ENCODE assay signal across 9 cellular contexts in the genomic region with DNA sequence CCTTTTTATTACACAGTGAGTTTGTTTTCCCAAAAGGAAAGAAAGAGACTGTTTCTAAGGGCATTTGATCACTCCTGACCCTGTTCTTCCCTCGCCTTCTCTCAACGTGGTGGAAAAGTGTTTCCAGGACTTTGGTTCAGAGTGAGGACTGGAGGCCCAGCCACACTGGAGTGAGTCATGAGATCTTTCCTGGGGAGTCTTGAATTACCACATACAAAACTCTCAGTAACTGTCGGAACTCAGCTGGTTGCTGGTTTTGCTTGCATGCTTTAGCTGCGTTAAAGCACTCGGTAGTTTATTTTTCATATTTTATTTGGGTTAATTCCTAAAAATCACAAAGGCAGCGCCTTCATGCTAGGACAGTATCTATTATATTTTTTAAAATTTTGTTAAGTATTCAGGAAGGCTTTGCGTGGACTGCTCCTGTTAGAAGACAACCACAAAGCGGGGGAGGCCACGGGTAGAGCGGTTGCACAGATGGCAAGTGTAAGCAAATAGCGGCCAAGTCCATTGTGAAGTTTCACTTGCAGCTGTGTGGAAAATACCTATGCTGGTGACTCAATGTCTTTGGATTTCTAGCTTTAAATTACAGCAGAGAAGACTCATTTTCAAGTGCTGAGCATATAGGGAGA.
A peak's percentile ranks its signal among the peaks of the same experiment; 100 is the strongest.
DNase-seq lines count a peak whose midpoint lies in the region; ATAC-seq, FAIRE-seq and TF ChIP-seq lines count a peak whose summit lies in the region.
"Had no signal": no experiment of that assay in that cellular context is flagged by ENCODE, and none has a peak within 500 bp of the region (broad histone marks: within the 10 kb centered on the region; RNA-seq: fewer than 3 reads in every experiment).

No MANE protein-coding gene starts in this region.

- peak overlapping the region; percentile 85 for H3K27ac ChIP-seq in endothelial cell of umbilical vein (ENCODE audit: insufficient read depth, low read depth, low read length)

- H4K20me1 ChIP-seq in endothelial cell of umbilical vein (replicated peaks; ENCODE audit: control insufficient read depth, extremely low read depth, insufficient read depth, low read length), result no peaks in the 10 kb centered on the region

- H3K4me3 Mint-ChIP-seq in Caco-2 (ENCODE audit: unreplicated experiment), result peak overlapping the region; percentile 78

- FAIRE-seq in endothelial cell of umbilical vein (lab: Jason Lieb, UNC), result no peak

- H3K27me3 ChIP-seq in Caco-2 (replicated peaks; ENCODE audit: control insufficient read depth, insufficient read depth, low read length), result no peaks in the 10 kb centered on the region
- H3K27me3 ChIP-seq in endothelial cell of umbilical vein (ENCODE audit: control insufficient read depth in 2 of 2, insufficient read depth in 2 of 2, low read length in 2 of 2), result no peaks in the 10 kb centered on the region

- peak overlapping the region; percentile 35 for H3K9ac ChIP-seq in endothelial cell of umbilical vein (replicated peaks; ENCODE audit: extremely low read depth, insufficient read depth, low read length)

- dilution Hi-C loops in endothelial cell of umbilical vein (cut with MboI; ENCODE audit: extremely low pct_ligation_motif_present, low sequenced_read_pairs), result no loop called here

- intact Hi-C loops in Caco-2 (cut with micrococcal nuclease; ENCODE audit: unreplicated experiment) (loop anchor here (10.0 kb wide), 1 partner anchor 443 kb away; no protein-coding TSS in a partner anchor), endothelial cell of umbilical vein (cut with micrococcal nuclease) (no loop called here), posterior cingulate gyrus (cut with DNase I) (loop anchor here (10.0 kb wide), 1 partner anchor 57 kb away; no protein-coding TSS in a partner anchor)

- H3K4me1 ChIP-seq in Caco-2 (peaks cover 15% of the 10 kb centered on the region; the same call in 1 of the 2 replicates), endothelial cell of umbilical vein (ENCODE audit: control insufficient read depth, extremely low read depth, insufficient read depth, low read length) (peaks cover 18% of the 10 kb centered on the region)

- no peaks in the 10 kb centered on the region for H3K27me3 Mint-ChIP-seq in Caco-2 (ENCODE audit: insufficient read depth, unreplicated experiment)

- H2AFZ ChIP-seq in endothelial cell of umbilical vein (ENCODE audit: low read depth, low read length), result no peak overlapping the region

- peak overlapping the region; percentile 26 for H3K4me2 ChIP-seq in endothelial cell of umbilical vein (ENCODE audit: insufficient read depth, low read length)

- H3K4me3 ChIP-seq in Caco-2 (ENCODE audit: low read depth, low read length) (no peak overlapping the region), endothelial cell of umbilical vein (replicated peaks in 1 of 3; ENCODE audit: insufficient read depth in 1 of 3, low read depth in 1 of 3, low read length in 3 of 3) (no peak overlapping the region)

- H3K27ac Mint-ChIP-seq in Caco-2 (ENCODE audit: unreplicated experiment), result no peak overlapping the region

- no peaks in the 10 kb centered on the region for H3K9me3 ChIP-seq in Caco-2
- H3K9me3 ChIP-seq in endothelial cell of umbilical vein (replicated peaks; ENCODE audit: control insufficient read depth, insufficient read depth, low read length), result no peaks in the 10 kb centered on the region

- CTCF ChIA-PET in Caco-2 (lab: Charles Lee) (interaction anchor here (1.2 kb wide), 1 partner anchor 58 kb away, joined by 3 read pairs; no protein-coding TSS in a partner anchor), endothelial cell of umbilical vein (lab: Charles Lee) (interaction anchor here (1.1 to 2.1 kb wide), 7 partner anchors 8 to 113 kb away, joined by 3 to 20 read pairs (median 5); partner anchors contain the start of gene ARSB)

- TF ChIP-seq POLR2A in endothelial cell of umbilical vein (IDR thresholded peaks at IDR 0.05; ENCODE audit: low read depth, low read length), result no peak

- H3K9me3 Mint-ChIP-seq in Caco-2 (ENCODE audit: unreplicated experiment), result no peaks in the 10 kb centered on the region
- H3K9me3 Mint-ChIP-seq: neural crest cell had no signal

- H3K9me1 ChIP-seq in endothelial cell of umbilical vein (replicated peaks; ENCODE audit: control insufficient read depth, extremely low read depth, insufficient read depth, low read length), result no peaks in the 10 kb centered on the region

- no peaks in the 10 kb centered on the region for H3K36me3 ChIP-seq in Caco-2 (ENCODE audit: control insufficient read depth, insufficient read depth, low read length)
- H3K36me3 ChIP-seq in endothelial cell of umbilical vein (ENCODE audit: control insufficient read depth in 2 of 2, extremely low read depth in 1 of 2, insufficient read depth in 2 of 2, low read length in 2 of 2), result no peaks in the 10 kb centered on the region

- BruUV-seq in Caco-2 (replicated peaks; lab: Mats Ljungman, UMichigan) (no TSS peak), endothelial cell of umbilical vein (replicated peaks; lab: Mats Ljungman, UMichigan) (no TSS peak)

- H3K4me1 Mint-ChIP-seq in Caco-2 (ENCODE audit: low read depth, unreplicated experiment), result peaks cover 11% of the 10 kb centered on the region

- no peaks in the 10 kb centered on the region for H3K79me2 ChIP-seq in endothelial cell of umbilical vein (ENCODE audit: control insufficient read depth, insufficient read depth, low read length)

- POLR2A ChIA-PET in Caco-2 (lab: Charles Lee), result no interaction called here
- POLR2A ChIA-PET in endothelial cell of umbilical vein (lab: Charles Lee), result no interaction called here

- DNase-seq in Caco-2, result no peak
- peak; percentile 80 for DNase-seq in NCI-H226
- peak; percentile 86 for DNase-seq in endothelial cell of umbilical vein (ENCODE audit: low read depth, low spot score)
- DNase-seq in posterior cingulate gyrus, result peak in 8 of 10 donors; percentile 33 to 92 (median 54)
- no peak for DNase-seq in T-helper 9 cell

- TF ChIP-seq CTCF in Caco-2 (IDR thresholded peaks at IDR 0.05; ENCODE audit: insufficient read depth in 1 of 2, low read depth in 1 of 2, low read length in 1 of 2, severe bottlenecking in 1 of 2, unreplicated experiment in 1 of 2) (no peak), endothelial cell of umbilical vein (IDR thresholded peaks at IDR 0.05; ENCODE audit: extremely low read depth in 1 of 2, insufficient read depth in 1 of 2, low read depth in 1 of 2, low read length in 2 of 2) (no peak)

- no peaks in the 10 kb centered on the region for H3K36me3 Mint-ChIP-seq in Caco-2 (ENCODE audit: insufficient read depth, unreplicated experiment)

- no peak for ATAC-seq in GM21786 (IDR thresholded peaks at IDR 0.05; ENCODE audit: unreplicated experiment)
- ATAC-seq in HG03520 (IDR thresholded peaks at IDR 0.05; ENCODE audit: unreplicated experiment), result no peak
- no peak for ATAC-seq in GM18858 (IDR thresholded peaks at IDR 0.05; ENCODE audit: unreplicated experiment)

TF ChIP-seq in endothelial cell of umbilical vein, 7 proteins besides CTCF, POLR2A, EP300 and RAD21:
- TF ChIP-seq MYC (IDR thresholded peaks at IDR 0.05; ENCODE audit: low read depth, low read length), result no peak
- TF ChIP-seq JUN (IDR thresholded peaks at IDR 0.05; ENCODE audit: borderline replicate concordance, insufficient read depth, insufficient read length, low read depth), result no peak
- TF ChIP-seq POLR2AphosphoS5 (IDR thresholded peaks at IDR 0.05; ENCODE audit: insufficient read depth, low read depth, low read length), result no peak
- peak; percentile 5 for TF ChIP-seq FOS (IDR thresholded peaks at IDR 0.05; ENCODE audit: borderline replicate concordance, insufficient read depth, low read length)
- TF ChIP-seq, protein P1, sequence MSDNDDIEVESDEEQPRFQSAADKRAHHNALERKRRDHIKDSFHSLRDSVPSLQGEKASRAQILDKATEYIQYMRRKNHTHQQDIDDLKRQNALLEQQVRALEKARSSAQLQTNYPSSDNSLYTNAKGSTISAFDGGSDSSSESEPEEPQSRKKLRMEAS (IDR thresholded peaks at IDR 0.05; ENCODE audit: insufficient read depth, insufficient read length), result no peak
- no peak for TF ChIP-seq EZH2 (IDR thresholded peaks at IDR 0.05; ENCODE audit: borderline replicate concordance, low read depth, low read length, severe bottlenecking)

Comparison
In these comparisons a context has a peak if more than half of its experiments do, and no peak if none do; other contexts are left out.
1. DNase-seq: peak in NCI-H226 (single experiment), endothelial cell of umbilical vein (single experiment) and posterior cingulate gyrus (8 of 10); none in Caco-2 (0 of 2) and T-helper 9 cell (single experiment).